9 cellular contexts compared by ENCODE assay signal in the genomic region with DNA sequence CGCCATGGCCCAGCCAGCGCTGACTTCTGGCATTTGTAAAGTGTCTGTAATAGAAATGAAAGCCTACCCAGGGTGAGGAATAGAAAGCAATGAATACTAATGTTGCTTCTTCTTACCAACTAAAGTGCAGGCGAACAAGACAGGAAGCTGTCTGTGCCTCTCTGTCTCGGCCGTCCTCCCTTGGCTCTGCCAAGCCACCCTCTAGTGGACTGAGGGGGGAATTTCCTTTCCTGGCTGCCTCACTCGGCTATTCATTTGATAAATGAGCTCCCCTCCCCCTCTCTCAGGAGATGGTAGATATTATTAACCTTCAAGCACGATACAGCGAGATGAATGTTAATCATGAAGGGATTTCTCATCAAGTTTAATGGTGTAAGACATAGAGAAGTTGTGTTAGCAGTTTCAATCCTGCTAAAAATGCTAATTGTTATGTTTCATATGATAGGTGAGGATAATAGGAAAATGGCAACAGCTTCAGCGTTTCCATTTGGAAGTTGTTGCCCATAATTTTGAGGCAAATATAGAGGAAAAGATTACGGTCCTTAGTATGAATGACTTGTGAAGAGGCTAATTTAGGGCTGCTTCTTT.
A peak's percentile ranks its signal among the peaks of the same experiment; 100 is the strongest.
DNase-seq lines count a peak whose midpoint lies in the region; ATAC-seq, FAIRE-seq and TF ChIP-seq lines count a peak whose summit lies in the region.
"Had no signal": no experiment of that assay in that cellular context is flagged by ENCODE, and none has a peak within 500 bp of the region (broad histone marks: within the 10 kb centered on the region; RNA-seq: fewer than 3 reads in every experiment).

No MANE protein-coding gene starts in this region.

- H3K4me3 ChIP-seq in A549 (no peak overlapping the region), GM06990 (replicated peaks; ENCODE audit: low read depth, low read length) (no peak overlapping the region), HFF-Myc (replicated peaks; ENCODE audit: low read depth, low read length) (no peak overlapping the region), NB4 (ENCODE audit: low read depth, low read length) (no peak overlapping the region)
- H3K4me3 ChIP-seq in naive thymus-derived CD4-positive, alpha-beta T cell (ENCODE audit: low read length) = no peak overlapping the region

- peak; percentile 97 to 98 for ATAC-seq in A549
- peak; percentile 49 for ATAC-seq in naive thymus-derived CD4-positive, alpha-beta T cell

- TF ChIP-seq POLR2A in A549 (IDR thresholded peaks at IDR 0.05; ENCODE audit: low read length) (no peak), NB4 (IDR thresholded peaks at IDR 0.05; ENCODE audit: extremely low read depth, insufficient read length) (no peak), erythroblast (IDR thresholded peaks at IDR 0.05; ENCODE audit: low read length) (no peak)

- peaks cover 0 to 14% (median 6%) of the 10 kb centered on the region in 7 donors for H3K4me1 Mint-ChIP-seq in naive thymus-derived CD4-positive, alpha-beta T cell

- no peaks in the 10 kb centered on the region for H3K36me3 ChIP-seq in GM06990 (ENCODE audit: control insufficient read depth, insufficient read depth, low read length)
- H3K36me3 ChIP-seq in naive thymus-derived CD4-positive, alpha-beta T cell (ENCODE audit: control insufficient read depth in 2 of 3, insufficient read depth in 3 of 3, low read length in 3 of 3) = no peaks in the 10 kb centered on the region

- H3K36me3 Mint-ChIP-seq in naive thymus-derived CD4-positive, alpha-beta T cell = no peaks in the 10 kb centered on the region
- H3K36me3 Mint-ChIP-seq: natural killer cell treated with Interleukin-12 subunit alpha and Interleukin-12 subunit beta and Interleukin-15 and Interleukin-18, amount 100 ng/mL, for 72 hours had no signal

- 28% methylated on average over 10 of the region's 10 CpGs for WGBS in A549 (ENCODE audit: missing lambda C conversion rate)

- H3K27ac Mint-ChIP-seq in naive thymus-derived CD4-positive, alpha-beta T cell = no peak overlapping the region
- H3K27ac Mint-ChIP-seq: natural killer cell treated with Interleukin-12 subunit alpha and Interleukin-12 subunit beta and Interleukin-15 and Interleukin-18, amount 100 ng/mL, for 72 hours had no signal

- H3K4me3 Mint-ChIP-seq in naive thymus-derived CD4-positive, alpha-beta T cell = no peak overlapping the region
- H3K4me3 Mint-ChIP-seq: natural killer cell treated with Interleukin-12 subunit alpha and Interleukin-12 subunit beta and Interleukin-15 and Interleukin-18, amount 100 ng/mL, for 72 hours had no signal

- peaks cover 47 to 68% (median 65%) of the 10 kb centered on the region in 5 donors for H3K27me3 Mint-ChIP-seq in naive thymus-derived CD4-positive, alpha-beta T cell

- no peak for FAIRE-seq in A549 (lab: Jason Lieb, UNC)

- H3K9me3 Mint-ChIP-seq in naive thymus-derived CD4-positive, alpha-beta T cell = no peaks in the 10 kb centered on the region
- H3K9me3 Mint-ChIP-seq: natural killer cell treated with Interleukin-12 subunit alpha and Interleukin-12 subunit beta and Interleukin-15 and Interleukin-18, amount 100 ng/mL, for 72 hours had no signal

- CTCF ChIA-PET in A549 (lab: Yijun Ruan, JAX) = interaction anchor here (0.6 to 7.8 kb wide), 26 partner anchors 9 to 544 kb away, joined by 3 to 196 read pairs (median 5); no protein-coding TSS in a partner anchor
- CTCF ChIA-PET in naive thymus-derived CD4-positive, alpha-beta T cell (lab: Charles Lee) = interaction anchor here (1.0 to 1.2 kb wide), 4 partner anchors 9 to 533 kb away, joined by 3 to 5 read pairs (median 3); no protein-coding TSS in a partner anchor

- intact Hi-C loops in naive thymus-derived CD4-positive, alpha-beta T cell (cut with micrococcal nuclease) = loop anchor here (1.0 to 10.0 kb wide), 6 partner anchors 158 to 1287 kb away; no protein-coding TSS in a partner anchor

- H3K4me2 ChIP-seq in A549 = peak overlapping the region; percentile 29

- no peaks in the 10 kb centered on the region for H3K27me3 ChIP-seq in GM06990 (replicated peaks; ENCODE audit: control insufficient read depth, insufficient read depth, low read length)
- no peaks in the 10 kb centered on the region for H3K27me3 ChIP-seq in naive thymus-derived CD4-positive, alpha-beta T cell (ENCODE audit: control insufficient read depth in 2 of 2, insufficient read depth in 2 of 2, low read length in 2 of 2)

- no peaks in the 10 kb centered on the region for H3K4me1 ChIP-seq in A549
- H3K4me1 ChIP-seq in naive thymus-derived CD4-positive, alpha-beta T cell (ENCODE audit: control insufficient read depth in 2 of 2, insufficient read depth in 2 of 2, low read length in 2 of 2) = no peaks in the 10 kb centered on the region

- H3K27ac ChIP-seq in A549 = no peak overlapping the region
- no peak overlapping the region for H3K27ac ChIP-seq in naive thymus-derived CD4-positive, alpha-beta T cell (ENCODE audit: low read depth, low read length)

- TF ChIP-seq RAD21 in A549 (conservative IDR thresholded peaks at IDR 0.05 in 1 of 2, IDR thresholded peaks at IDR 0.05 in 1 of 2) = peak; percentile 38 to 49; a peak in 4 of 5 replicates

- H3K9me3 ChIP-seq in A549 = no peaks in the 10 kb centered on the region
- H3K9me3 ChIP-seq in naive thymus-derived CD4-positive, alpha-beta T cell (ENCODE audit: control insufficient read depth in 2 of 3, low read length in 3 of 3) = no peaks in the 10 kb centered on the region

- TF ChIP-seq EP300 in A549 (IDR thresholded peaks at IDR 0.05) = no peak

- POLR2A ChIA-PET in A549 (lab: Yijun Ruan, JAX) = interaction anchor here (0.6 kb wide), 1 partner anchor 160 kb away, joined by 4 read pairs; no protein-coding TSS in a partner anchor
- POLR2A ChIA-PET in naive thymus-derived CD4-positive, alpha-beta T cell (lab: Charles Lee) = no interaction called here

- DNase-seq in A549 (ENCODE audit: low read depth in 1 of 2, low spot score in 1 of 2) (peak; percentile 44 to 74), GM06990 (ENCODE audit: extremely low read depth, insufficient read length) (peak; percentile 19), HFF-Myc (ENCODE audit: extremely low read depth, low read depth) (peak; percentile 35), NB4 (ENCODE audit: low read depth) (peak; percentile 82), SW480 (ENCODE audit: low spot score) (peak; percentile 73), erythroblast (lab: John Stamatoyannopoulos, UW) (peak; percentile 40 to 44)
- peak in 4 of 9 donors; percentile 23 to 26 (median 23) for DNase-seq in naive thymus-derived CD4-positive, alpha-beta T cell
- no peak for DNase-seq in activated effector memory CD4-positive, alpha-beta T cell treated with anti-CD3 and anti-CD28 coated beads, Interleukin-2, amount 50 U/mL, for 16 hours

- TF ChIP-seq CTCF in A549 (IDR thresholded peaks at IDR 0.05) (peak; percentile 53), GM06990 (IDR thresholded peaks at IDR 0.05; ENCODE audit: insufficient read depth, low read length, poor library complexity, severe bottlenecking) (peak; percentile 79), HFF-Myc (IDR thresholded peaks at IDR 0.05; ENCODE audit: low read depth, low read length, missing control alignments) (peak; percentile 58), NB4 (IDR thresholded peaks at IDR 0.05; ENCODE audit: low read depth, low read length) (peak; percentile 88)

TF ChIP-seq in A549, 52 proteins besides CTCF, POLR2A, EP300 and RAD21:
- no peak for TF ChIP-seq HEYL (CRISPR knock-in tag; IDR thresholded peaks at IDR 0.05)
- TF ChIP-seq KDM5A (IDR thresholded peaks at IDR 0.05) = no peak
- TF ChIP-seq MAFK (IDR thresholded peaks at IDR 0.05; ENCODE audit: partially characterized antibody) = no peak
- no peak for TF ChIP-seq HOXA7 (CRISPR knock-in tag; IDR thresholded peaks at IDR 0.05)
- TF ChIP-seq JUNB (IDR thresholded peaks at IDR 0.05) = no peak
- TF ChIP-seq ZNF302 (CRISPR knock-in tag; IDR thresholded peaks at IDR 0.05) = no peak
- no peak for TF ChIP-seq KDM1A (IDR thresholded peaks at IDR 0.05; ENCODE audit: low read depth)
- TF ChIP-seq FOXS1 (CRISPR knock-in tag; IDR thresholded peaks at IDR 0.05) = no peak
- no peak for TF ChIP-seq EHF (CRISPR knock-in tag; IDR thresholded peaks at IDR 0.05)
- 0 out of 2 replicates have a peak, but pooled peaks have one; percentile 59 for TF ChIP-seq HOXB5 (CRISPR knock-in tag; IDR thresholded peaks at IDR 0.05)
- TF ChIP-seq HDAC2 (IDR thresholded peaks at IDR 0.05) = no peak
- peak; percentile 61 for TF ChIP-seq SMC3 (IDR thresholded peaks at IDR 0.05)
